In the genomic region with DNA sequence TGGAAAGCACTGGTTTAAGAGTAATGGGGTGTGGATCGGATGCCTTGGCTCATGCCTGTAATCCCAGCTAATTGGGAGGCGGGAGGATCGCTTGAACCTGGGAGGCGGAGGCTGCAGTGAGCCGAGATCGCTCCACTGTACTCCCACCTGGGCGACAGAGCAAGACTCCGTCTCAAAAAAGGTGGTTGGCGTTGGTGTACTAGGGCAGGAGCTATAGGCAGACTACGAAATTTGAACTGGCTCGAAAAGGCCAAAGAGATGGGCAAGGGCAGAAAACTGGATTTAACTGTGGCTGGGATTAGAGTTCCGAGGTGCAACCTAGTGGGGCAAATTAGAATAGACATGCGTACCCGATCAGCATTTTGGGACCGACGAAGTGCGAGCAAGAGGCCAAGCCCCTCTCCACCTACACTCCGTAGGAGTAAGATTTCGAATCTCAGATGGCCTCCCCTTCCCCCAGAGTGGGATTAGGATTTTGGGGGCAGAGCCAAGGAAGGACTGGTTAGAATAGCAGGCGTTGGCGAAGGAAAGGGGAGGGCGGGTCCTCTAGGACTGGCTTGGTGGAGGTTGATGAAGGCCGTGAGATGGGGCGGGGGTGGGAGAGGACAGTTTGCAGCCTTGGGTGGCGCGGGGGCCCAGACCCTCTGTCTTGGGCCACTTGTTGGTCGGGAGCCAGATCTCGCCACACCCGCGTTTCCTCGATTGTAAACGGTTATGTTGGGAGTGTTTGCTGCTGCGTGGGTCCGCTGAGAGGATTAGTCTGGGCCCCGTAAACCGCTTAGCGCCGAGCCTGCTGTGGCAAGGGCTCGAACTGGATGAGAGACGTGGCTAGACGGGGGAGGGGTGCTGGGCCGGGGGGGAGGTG, we compare ENCODE assay signal across 1 cellular context.
TF ChIP-seq lines count a peak whose summit lies in the region.

No MANE protein-coding gene starts in this region.

TF ChIP-seq in HCT116, 20 proteins besides CTCF, POLR2A, EP300 and RAD21 (continued from another document):
- TF ChIP-seq ELF1 (IDR thresholded peaks at IDR 0.05; ENCODE audit: borderline replicate concordance, low read depth), result no peak
- no peak for TF ChIP-seq ZFX (IDR thresholded peaks at IDR 0.05)
- no peak for TF ChIP-seq SP1 (IDR thresholded peaks at IDR 0.05; ENCODE audit: low read depth)
- no peak for TF ChIP-seq YY1 (IDR thresholded peaks at IDR 0.05; ENCODE audit: extremely low read depth, insufficient replicate concordance, low read depth, low read length)
- TF ChIP-seq POLR2AphosphoS5 (IDR thresholded peaks at IDR 0.05; ENCODE audit: low read depth, low read length), result no peak
TF ChIP-seq in HCT116: peak in this region for 0.
